In genomic region chr10:44253769-44254462, GRCh38 we compare ENCODE assay signal across 13 cellular contexts.
DNase-seq lines count a peak whose midpoint lies in the region; ATAC-seq and TF ChIP-seq lines count a peak whose summit lies in the region.
"Had no signal": no experiment of that assay in that cellular context is flagged by ENCODE, and none has a peak within 500 bp of the region (broad histone marks: within the 10 kb centered on the region; RNA-seq: fewer than 3 reads in every experiment).

No MANE protein-coding gene starts in this region.

- H3K18ac ChIP-seq in neuronal stem cell (ENCODE audit: low read length) = no peak overlapping the region

- no peaks in the 10 kb centered on the region for H3K9me3 ChIP-seq in AG04450 (ENCODE audit: control insufficient read depth, insufficient read depth, low read length)
- no peaks in the 10 kb centered on the region for H3K9me3 ChIP-seq in MG63
- H3K9me3 ChIP-seq in spleen = peaks cover 0 to 7% (median 0%) of the 10 kb centered on the region in 8 donors
- H3K9me3 ChIP-seq in neuronal stem cell (replicated peaks in 1 of 2; ENCODE audit: control insufficient read depth in 2 of 2, insufficient read depth in 1 of 2, low read depth in 1 of 2, low read length in 2 of 2) = no peaks in the 10 kb centered on the region
- H3K9me3 ChIP-seq: neutrophil had no signal

- H3K4me1 ChIP-seq in spleen (no peaks in the 10 kb centered on the region), neuronal stem cell (ENCODE audit: control insufficient read depth in 2 of 2, insufficient read depth in 1 of 2, low read depth in 1 of 2, low read length in 2 of 2) (peaks cover 0 to 1% of the 10 kb centered on the region in 2 donors)

- H2BK120ac ChIP-seq in neuronal stem cell (ENCODE audit: low read depth, low read length) = no peak overlapping the region

- H4K91ac ChIP-seq in neuronal stem cell (ENCODE audit: low read depth, low read length, poor library complexity) = no peak overlapping the region

- H3K27me3 ChIP-seq in AG04450 (ENCODE audit: control insufficient read depth, insufficient read depth, low read length) = peaks cover 6% of the 10 kb centered on the region
- H3K27me3 ChIP-seq in MG63 = no peaks in the 10 kb centered on the region
- peaks cover 0 to 5% (median 0%) of the 10 kb centered on the region in 7 donors for H3K27me3 ChIP-seq in spleen (replicated peaks in 1 of 7)
- no peaks in the 10 kb centered on the region for H3K27me3 ChIP-seq in neuronal stem cell (ENCODE audit: control insufficient read depth in 3 of 3, insufficient read depth in 3 of 3, low read depth in 1 of 3, low read length in 3 of 3)
- H3K27me3 ChIP-seq: cardiac muscle cell, neutrophil had no signal

- WGBS in spleen, 5 donors = 57 to 73% (median 63%) methylated on average over 5 of the region's 5 CpGs
- no CpG with 5 or more reads among the region's 5 CpGs for WGBS in neuronal stem cell (ENCODE audit: extremely low coverage in 2 of 2, insufficient read length in 2 of 2, insufficient replicate concordance in 1 of 2), 2 donors

- no peak overlapping the region for H2BK5ac ChIP-seq in neuronal stem cell (ENCODE audit: low read length)

- H3K23ac ChIP-seq in neuronal stem cell (ENCODE audit: low read depth, low read length, poor library complexity) = no peak overlapping the region

- intact Hi-C loops in spleen (cut with DNase I; ENCODE audit: low total_unique reads) = no loop called here

- H3K14ac ChIP-seq in neuronal stem cell (ENCODE audit: low read length) = no peak overlapping the region

- no peak overlapping the region for H3K4ac ChIP-seq in neuronal stem cell (ENCODE audit: low read length)

- DNase-seq in AG04450 (ENCODE audit: low read depth, low spot score) (peak; percentile 75), MG63 (peak; percentile 69), fibroblast of pulmonary artery (ENCODE audit: low read depth) (peak; percentile 95), non-pigmented ciliary epithelial cell (ENCODE audit: low read depth) (peak; percentile 15), spleen (no peak), neuronal stem cell (ENCODE audit: low spot score) (no peak)
- DNase-seq: activated CD8-positive, alpha-beta memory T cell treated with anti-CD3 and anti-CD28 coated beads, Interleukin-2, amount 10 ng/mL, durations not matched to agents 7 days and 5 days; hypothalamus; NCI-H524 had no signal

- TF ChIP-seq CTCF in AG04450 (IDR thresholded peaks at IDR 0.05; ENCODE audit: low read depth, low read length) (no peak), fibroblast of pulmonary artery (IDR thresholded peaks at IDR 0.05; ENCODE audit: low read length, missing control alignments) (no peak), spleen (IDR thresholded peaks at IDR 0.05 in 8 of 11, conservative IDR thresholded peaks at IDR 0.05 in 3 of 11) (no peak)

- CTCF ChIA-PET in AG04450 (lab: Charles Lee) = no interaction called here

- H3K36me3 ChIP-seq in MG63 (no peaks in the 10 kb centered on the region), spleen (no peaks in the 10 kb centered on the region), neuronal stem cell (replicated peaks in 1 of 2; ENCODE audit: control insufficient read depth in 2 of 2, insufficient read depth in 2 of 2, low read length in 2 of 2) (no peaks in the 10 kb centered on the region)
- H3K36me3 ChIP-seq: cardiac muscle cell, neutrophil had no signal

- ATAC-seq in HG03521 (IDR thresholded peaks at IDR 0.05; ENCODE audit: unreplicated experiment) (no peak), GM18511 (IDR thresholded peaks at IDR 0.05; ENCODE audit: unreplicated experiment) (no peak)
- ATAC-seq: activated CD8-positive, alpha-beta memory T cell treated with anti-CD3 and anti-CD28 coated beads, Interleukin-2, amount 10 ng/mL, durations not matched to agents 7 days and 5 days had no signal

- no peak overlapping the region for H2AK5ac ChIP-seq in neuronal stem cell (ENCODE audit: low read depth, low read length)

- H3K4me3 ChIP-seq in AG04450 (ENCODE audit: low read depth, low read length) (no peak overlapping the region), MG63 (no peak overlapping the region), fibroblast of pulmonary artery (replicated peaks; ENCODE audit: low read depth, low read length) (no peak overlapping the region), spleen (no peak overlapping the region), neuronal stem cell (ENCODE audit: low read length in 2 of 2) (no peak overlapping the region)
- H3K4me3 ChIP-seq: cardiac muscle cell had no signal

- H3K79me1 ChIP-seq in neuronal stem cell (ENCODE audit: low read depth, low read length) = no peaks in the 10 kb centered on the region

- no peak overlapping the region for H4K8ac ChIP-seq in neuronal stem cell (ENCODE audit: low read depth, low read length)

- TF ChIP-seq POLR2A in spleen (IDR thresholded peaks at IDR 0.05) = no peak

- no peak overlapping the region for H2BK12ac ChIP-seq in neuronal stem cell (ENCODE audit: low read length)

- no peak overlapping the region for H2BK15ac ChIP-seq in neuronal stem cell (ENCODE audit: low read length)

- H3K27ac ChIP-seq in AG04450 (ENCODE audit: low read depth, low read length) (no peak overlapping the region), spleen (no peak overlapping the region), neuronal stem cell (replicated peaks; ENCODE audit: low read length) (no peak overlapping the region)
- H3K27ac ChIP-seq: cardiac muscle cell, neutrophil had no signal

- POLR2A ChIA-PET in AG04450 (lab: Yijun Ruan, JAX) = no interaction called here

- H3K9ac ChIP-seq in neuronal stem cell (ENCODE audit: low read depth, low read length, poor library complexity) = no peak overlapping the region

- H3K4me2 ChIP-seq in neuronal stem cell (ENCODE audit: insufficient read depth, low read length, poor library complexity, severe bottlenecking) = no peak overlapping the region

- H2AFZ ChIP-seq in neuronal stem cell (ENCODE audit: low read length) = no peak overlapping the region

Comparison
In these comparisons a context has a peak if more than half of its experiments do, and no peak if none do; other contexts are left out.
1. DNase-seq: peak in AG04450 (single experiment), MG63 (single experiment), fibroblast of pulmonary artery (single experiment) and non-pigmented ciliary epithelial cell (single experiment); none in spleen (single experiment) and neuronal stem cell (single experiment).